ENCODE assay signal across 9 cellular contexts in the genomic region with DNA sequence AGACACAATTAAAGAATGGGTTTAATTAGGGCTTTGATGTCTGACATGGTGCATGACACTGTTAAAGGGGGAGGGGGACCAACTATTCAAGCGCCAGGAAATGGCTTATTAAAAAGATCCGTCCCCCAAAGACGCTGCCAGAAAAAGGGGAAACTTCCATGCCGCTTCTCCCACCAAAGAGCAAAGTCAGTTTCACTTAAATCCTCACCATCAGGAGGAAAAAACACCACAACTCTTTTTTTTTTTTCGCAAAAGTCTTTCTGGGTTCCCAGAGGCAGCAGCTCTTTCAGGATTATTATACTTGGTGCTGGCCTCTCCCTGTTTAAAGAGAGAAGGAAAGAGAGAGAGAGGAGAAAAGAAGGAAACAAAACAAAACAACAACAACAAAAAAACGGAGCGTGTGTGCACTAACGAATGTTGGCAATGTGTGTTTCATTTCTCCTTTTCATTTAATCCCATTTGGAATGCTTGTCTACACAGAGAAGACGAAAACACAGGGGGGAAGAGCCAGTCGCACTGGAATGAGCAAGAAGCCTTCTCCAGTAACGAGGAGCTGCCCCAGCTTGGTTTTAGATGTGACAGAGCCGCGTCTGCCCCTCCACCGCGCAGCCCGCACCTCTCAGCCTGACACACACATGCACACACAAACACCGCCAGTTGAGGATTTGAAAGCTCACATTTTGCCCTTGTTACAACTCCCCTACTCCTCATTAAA. TPM values are rescaled to one million over a fixed set of nuclear protein-coding genes. Genes with fewer than 3 reads are reported as not detected.
A peak's percentile ranks its signal among the peaks of the same experiment; 100 is the strongest.
DNase-seq lines count a peak whose midpoint lies in the region; ATAC-seq and TF ChIP-seq lines count a peak whose summit lies in the region.
"Had no signal": no experiment of that assay in that cellular context is flagged by ENCODE, and none has a peak within 500 bp of the region (broad histone marks: within the 10 kb centered on the region; RNA-seq: fewer than 3 reads in every experiment).

No MANE protein-coding gene starts in this region.

- H3K4me3 Mint-ChIP-seq in activated CD8-positive, alpha-beta T cell treated with anti-CD3 and anti-CD28 coated beads for 36 hours = peak overlapping the region; percentile 55

- ATAC-seq in heart left ventricle = peak in 1 of 4 donors; percentile 48
- ATAC-seq in activated CD8-positive, alpha-beta T cell treated with anti-CD3 and anti-CD28 coated beads for 36 hours = peak; percentile 63
- no peak for ATAC-seq in HG02885 (IDR thresholded peaks at IDR 0.05; ENCODE audit: poor library complexity, unreplicated experiment)

- no peaks in the 10 kb centered on the region for H3K27me3 Mint-ChIP-seq in activated CD8-positive, alpha-beta T cell treated with anti-CD3 and anti-CD28 coated beads for 36 hours

- H3K27ac Mint-ChIP-seq in activated CD8-positive, alpha-beta T cell treated with anti-CD3 and anti-CD28 coated beads for 36 hours = no peak overlapping the region

- H3K4me1 ChIP-seq in heart left ventricle (peaks cover 0 to 4% (median 0%) of the 10 kb centered on the region in 12 donors), suprapubic skin (peaks cover 15% of the 10 kb centered on the region), tibial artery (peaks cover 0 to 5% (median 0%) of the 10 kb centered on the region in 4 donors)

- no peak for TF ChIP-seq EP300 in suprapubic skin (IDR thresholded peaks at IDR 0.05)

- no peaks in the 10 kb centered on the region for H3K27me3 ChIP-seq in heart left ventricle
- H3K27me3 ChIP-seq in suprapubic skin = no peaks in the 10 kb centered on the region
- H3K27me3 ChIP-seq in tibial artery = no peaks in the 10 kb centered on the region

- TF ChIP-seq POLR2A in heart left ventricle (IDR thresholded peaks at IDR 0.05) (no peak), suprapubic skin (IDR thresholded peaks at IDR 0.05) (no peak)

- H3K36me3 Mint-ChIP-seq in activated CD8-positive, alpha-beta T cell treated with anti-CD3 and anti-CD28 coated beads for 36 hours (ENCODE audit: low read depth) = no peaks in the 10 kb centered on the region

- no peaks in the 10 kb centered on the region for H3K36me3 ChIP-seq in heart left ventricle
- H3K36me3 ChIP-seq in suprapubic skin = no peaks in the 10 kb centered on the region
- no peaks in the 10 kb centered on the region for H3K36me3 ChIP-seq in tibial artery

- CTCF ChIA-PET in activated CD8-positive, alpha-beta T cell treated with anti-CD3 and anti-CD28 coated beads for 36 hours (lab: Charles Lee) = interaction anchor here (0.8 to 1.5 kb wide), 2 partner anchors 9 to 15 kb away, joined by 3 read pairs; no protein-coding TSS in a partner anchor

- intact Hi-C loops in heart left ventricle (cut with DNase I) = no loop called here
- intact Hi-C loops in cardiac septum (cut with DNase I) = no loop called here
- intact Hi-C loops in activated CD8-positive, alpha-beta T cell treated with anti-CD3 and anti-CD28 coated beads for 36 hours (cut with micrococcal nuclease) = no loop called here
- intact Hi-C loops in tibial artery (cut with DNase I; ENCODE audit: low total_unique reads) = no loop called here

- H3K27ac ChIP-seq in heart left ventricle = peak overlapping the region in 1 of 12 donors; percentile 23
- H3K27ac ChIP-seq in suprapubic skin = no peak overlapping the region
- H3K27ac ChIP-seq in tibial artery = no peak overlapping the region

- H3K4me3 ChIP-seq in heart left ventricle = peak overlapping the region in 9 of 12 donors; percentile 1 to 43 (median 11)
- peak overlapping the region; percentile 29 for H3K4me3 ChIP-seq in suprapubic skin
- no peak overlapping the region for H3K4me3 ChIP-seq in tibial artery

- POLR2A ChIA-PET in activated CD8-positive, alpha-beta T cell treated with anti-CD3 and anti-CD28 coated beads for 36 hours (lab: Charles Lee) = interaction anchor here (0.5 to 1.9 kb wide), 2 partner anchors 10 to 451 kb away, joined by 4 to 6 read pairs; no protein-coding TSS in a partner anchor

- WGBS in heart left ventricle, 4 donors = 50 to 53% (median 51%) methylated on average over 17 of the region's 17 CpGs
- WGBS in suprapubic skin = 38% methylated on average over 17 of the region's 17 CpGs

- no peaks in the 10 kb centered on the region for H3K9me3 Mint-ChIP-seq in activated CD8-positive, alpha-beta T cell treated with anti-CD3 and anti-CD28 coated beads for 36 hours

- H3K4me1 Mint-ChIP-seq in activated CD8-positive, alpha-beta T cell treated with anti-CD3 and anti-CD28 coated beads for 36 hours (ENCODE audit: low read depth) = peaks cover 26% of the 10 kb centered on the region

- no peak for DNase-seq in heart left ventricle
- DNase-seq in cardiac septum (ENCODE audit: low spot score) = no peak
- DNase-seq in activated CD8-positive, alpha-beta T cell treated with anti-CD3 and anti-CD28 coated beads for 36 hours = peak; percentile 39
- DNase-seq in hepatic stellate cell (ENCODE audit: low spot score) = peak; percentile 47
- no peak for DNase-seq in suprapubic skin (ENCODE audit: low spot score in 2 of 2)
- DNase-seq in C1 segment of cervical spinal cord (lab: John Stamatoyannopoulos, UW) = no peak
- no peak for DNase-seq in tibial artery
- DNase-seq: NCI-H748 treated with DMSO at 0.1 percent for 48 hours had no signal

- TF ChIP-seq CTCF in heart left ventricle (IDR thresholded peaks at IDR 0.05) (no peak), suprapubic skin (IDR thresholded peaks at IDR 0.05) (no peak), tibial artery (IDR thresholded peaks at IDR 0.05) (no peak)
- no peak for TF ChIP-seq CTCF in activated CD8-positive, alpha-beta T cell treated with anti-CD3 and anti-CD28 coated beads for 36 hours (IDR thresholded peaks at IDR 0.05)

- H3K9me3 ChIP-seq in heart left ventricle (no peaks in the 10 kb centered on the region), suprapubic skin (no peaks in the 10 kb centered on the region), tibial artery (no peaks in the 10 kb centered on the region)

RNA-seq across cellular contexts. Expression of gene AXIN2, which starts 32.6 kb away (rescaled TPM):
- total RNA-seq in heart left ventricle (10 to 100 TPM in 6 of 9 donors, 1 to 10 TPM in 3; 5.7 to 24.0 (median 12.9) TPM), cardiac septum (12.4 TPM), suprapubic skin (10 to 100 TPM in 3 of 4 donors, 1 to 10 TPM in 1; 9.8 to 36.9 (median 19.8) TPM)
- 10 to 100 TPM in 1 of 2 donors, 1 to 10 TPM in 1; 5.6 to 20.0 TPM for polyA plus RNA-seq in heart left ventricle
- total RNA-seq in activated CD8-positive, alpha-beta T cell treated with anti-CD3 and anti-CD28 coated beads for 36 hours = 1 to 10 TPM in 1 of 2 experiments, under 1 TPM in 1; 0.69 to 1.0 TPM

Comparison
In these comparisons a context has a peak if more than half of its experiments do, and no peak if none do; other contexts are left out.
1. DNase-seq: peak in activated CD8-positive, alpha-beta T cell treated with anti-CD3 and anti-CD28 coated beads for 36 hours (single experiment) and hepatic stellate cell (single experiment); none in heart left ventricle (0 of 5), cardiac septum (single experiment), suprapubic skin (0 of 2), C1 segment of cervical spinal cord (0 of 14) and tibial artery (0 of 2).
2. H3K4me3 ChIP-seq: peak in heart left ventricle (9 of 12) and suprapubic skin (single experiment); none in tibial artery (0 of 2).